In genomic region chr4:116603096-116603495, GRCh38 we compare ENCODE assay signal across 23 cellular contexts.
"Had no signal": no experiment of that assay in that cellular context is flagged by ENCODE, and none has a peak within 500 bp of the region (broad histone marks: within the 10 kb centered on the region; RNA-seq: fewer than 3 reads in every experiment).

No MANE protein-coding gene starts in this region.

- H3K9me3 ChIP-seq: mucosa of descending colon, pancreas, psoas muscle, tibial artery, uterus had no signal

- FAIRE-seq: endometrium, pancreas had no signal

- H3K4me1 ChIP-seq: pancreas, psoas muscle, tibial artery, uterus had no signal

- H3K4me3 ChIP-seq: hepatocyte, mucosa of descending colon, pancreas, psoas muscle, tibial artery, uterus had no signal

- H3K27ac ChIP-seq: hepatocyte, pancreas, psoas muscle, tibial artery, uterus had no signal

- H3K36me3 ChIP-seq: pancreas, tibial artery, uterus had no signal

- DNase-seq: activated CD8-positive, alpha-beta memory T cell treated with anti-CD3 and anti-CD28 coated beads, Interleukin-2, amount 50 U/mL, for 48 hours; activated naive CD4-positive, alpha-beta T cell; activated naive CD8-positive, alpha-beta T cell treated with anti-CD3 and anti-CD28 coated beads, Interleukin-2, amount 10 ng/mL, durations not matched to agents 7 days and 5 days; activated T-cell treated with anti-CD3 and anti-CD28 coated beads, Interleukin-2, amount 50 U/mL, for 4 hours; amygdala; caudate nucleus; effector CD4-positive, alpha-beta T cell; foreskin melanocyte; glutamatergic neuron; left cardiac atrium; mesenchymal stem cell; mucosa of descending colon; nephron progenitor cell; pancreas; psoas muscle; right cardiac atrium; stimulated activated CD4-positive, alpha-beta T cell treated with anti-CD3 and anti-CD28 coated beads, Interleukin-4, amount 100 ng/mL, for 24 hours; substantia nigra; T-helper 9 cell; tibial artery; uterus had no signal

- H3K27me3 ChIP-seq: hepatocyte, pancreas, tibial artery, uterus had no signal
